Comparison of ENCODE assay signal across 23 cellular contexts in the genomic region with DNA sequence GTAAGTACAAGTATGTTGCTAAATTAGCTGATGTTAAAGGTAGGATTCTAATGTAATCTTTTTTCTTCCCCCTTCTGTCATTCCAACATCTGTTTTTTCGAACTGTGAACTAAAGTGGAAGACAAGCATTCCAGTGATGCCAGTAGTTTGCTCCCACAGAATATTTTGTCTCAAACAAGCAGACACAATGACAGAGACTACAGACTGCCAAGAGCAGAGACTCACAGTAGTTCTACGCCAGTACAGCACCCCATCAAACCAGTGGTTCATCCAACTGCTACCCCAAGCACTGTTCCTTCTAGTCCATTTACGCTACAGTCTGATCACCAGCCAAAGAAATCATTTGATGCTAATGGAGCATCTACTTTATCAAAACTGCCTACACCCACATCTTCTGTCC.
DNase-seq lines count a peak whose midpoint lies in the region; ATAC-seq, FAIRE-seq and TF ChIP-seq lines count a peak whose summit lies in the region.
"Had no signal": no experiment of that assay in that cellular context is flagged by ENCODE, and none has a peak within 500 bp of the region (broad histone marks: within the 10 kb centered on the region; RNA-seq: fewer than 3 reads in every experiment).

No MANE protein-coding gene starts in this region.

- H3K27me3 Mint-ChIP-seq in natural killer cell (ENCODE audit: low read depth in 2 of 2) (no peaks in the 10 kb centered on the region), astrocyte (ENCODE audit: low read depth, unreplicated experiment) (no peaks in the 10 kb centered on the region)
- H3K27me3 Mint-ChIP-seq in natural killer cell treated with Interleukin-12 subunit alpha and Interleukin-12 subunit beta and Interleukin-15 and Interleukin-18, amount 100 ng/mL, for 72 hours, result no peaks in the 10 kb centered on the region
- H3K27me3 Mint-ChIP-seq in activated T-cell treated with anti-CD3 and anti-CD28 coated beads, Interleukin-2, amount 50 U/mL, for 4 hours (ENCODE audit: low read depth), result no peaks in the 10 kb centered on the region
- H3K27me3 Mint-ChIP-seq: stimulated activated naive CD8-positive, alpha-beta T cell treated with anti-CD3 and anti-CD28 coated beads, Interleukin-15, Interleukin-2, amounts not matched to agents 100 ng/mL and 50 ng/mL, for 24 hours had no signal

- H3K36me3 Mint-ChIP-seq in natural killer cell, result peaks cover 15% of the 10 kb centered on the region
- peaks cover 23% of the 10 kb centered on the region for H3K36me3 Mint-ChIP-seq in natural killer cell treated with Interleukin-12 subunit alpha and Interleukin-12 subunit beta and Interleukin-15 and Interleukin-18, amount 100 ng/mL, for 72 hours
- peaks cover 16% of the 10 kb centered on the region for H3K36me3 Mint-ChIP-seq in astrocyte (ENCODE audit: low read depth, unreplicated experiment)
- peaks cover 49% of the 10 kb centered on the region for H3K36me3 Mint-ChIP-seq in activated T-cell treated with anti-CD3 and anti-CD28 coated beads, Interleukin-2, amount 50 U/mL, for 4 hours (ENCODE audit: insufficient read depth)

- no peak for ATAC-seq in natural killer cell
- ATAC-seq in natural killer cell treated with Interleukin-12 subunit alpha and Interleukin-12 subunit beta and Interleukin-15 and Interleukin-18, amount 100 ng/mL, for 72 hours, result no peak
- no peak for ATAC-seq in activated T-cell treated with anti-CD3 and anti-CD28 coated beads, Interleukin-2, amount 50 U/mL, for 4 hours

- TF ChIP-seq CTCF in natural killer cell (IDR thresholded peaks at IDR 0.05) (no peak), astrocyte (IDR thresholded peaks at IDR 0.05; ENCODE audit: insufficient read depth, low read depth, low read length) (no peak), GM20000 (IDR thresholded peaks at IDR 0.05; ENCODE audit: extremely low read depth, missing control alignments) (no peak)

- H3K9me3 Mint-ChIP-seq in natural killer cell, result no peaks in the 10 kb centered on the region
- no peaks in the 10 kb centered on the region for H3K9me3 Mint-ChIP-seq in natural killer cell treated with Interleukin-12 subunit alpha and Interleukin-12 subunit beta and Interleukin-15 and Interleukin-18, amount 100 ng/mL, for 72 hours
- H3K9me3 Mint-ChIP-seq in astrocyte (ENCODE audit: unreplicated experiment), result no peaks in the 10 kb centered on the region
- no peaks in the 10 kb centered on the region for H3K9me3 Mint-ChIP-seq in activated T-cell treated with anti-CD3 and anti-CD28 coated beads, Interleukin-2, amount 50 U/mL, for 4 hours

- no peaks in the 10 kb centered on the region for H3K27me3 ChIP-seq in astrocyte (ENCODE audit: insufficient read depth, low read length)
- H3K27me3 ChIP-seq: hepatocyte, right atrium auricular region, upper lobe of left lung had no signal

- DNase-seq in natural killer cell, result no peak
- no peak for DNase-seq in natural killer cell treated with Interleukin-12 subunit alpha and Interleukin-12 subunit beta and Interleukin-15 and Interleukin-18, amount 100 ng/mL, for 72 hours (ENCODE audit: low spot score)
- DNase-seq in astrocyte (ENCODE audit: low read depth), result peak; percentile 79
- DNase-seq in globus pallidus (ENCODE audit: low spot score), result peak; percentile 5
- no peak for DNase-seq in GM20000 (ENCODE audit: low spot score)
- no peak for DNase-seq in GM12891 (ENCODE audit: insufficient read length, low spot score)
- DNase-seq in activated T-cell treated with anti-CD3 and anti-CD28 coated beads, Interleukin-2, amount 50 U/mL, for 4 hours, result no peak
- DNase-seq in mucosa of gallbladder (ENCODE audit: low spot score), result no peak
- DNase-seq: ACHN; activated naive CD4-positive, alpha-beta T cell treated with anti-CD3 and anti-CD28 coated beads, Interleukin-2, amount 50 U/mL, for 16 hours; activated T-cell treated with anti-CD3 and anti-CD28 coated beads for 4 hours; COR-L47; KG1; kidney; MV-4-11; NCI-H187 treated with DMSO at 0.1 percent for 48 hours; NCI-H446 treated with DMSO at 0.1 percent for 48 hours; upper lobe of left lung had no signal

- H3K79me2 ChIP-seq in astrocyte (ENCODE audit: insufficient read depth, low read length), result peaks cover 91% of the 10 kb centered on the region

- TF ChIP-seq POLR2A in GM12891 (IDR thresholded peaks at IDR 0.05; ENCODE audit: low read depth, low read length), result no peak

- no peak overlapping the region for H3K27ac ChIP-seq in astrocyte (ENCODE audit: low read depth, low read length)
- H3K27ac ChIP-seq: hepatocyte, right atrium auricular region, upper lobe of left lung had no signal

- H3K27ac Mint-ChIP-seq in natural killer cell (peak overlapping the region; percentile 11 to 30), astrocyte (ENCODE audit: unreplicated experiment) (peak overlapping the region; percentile 75)
- H3K27ac Mint-ChIP-seq in natural killer cell treated with Interleukin-12 subunit alpha and Interleukin-12 subunit beta and Interleukin-15 and Interleukin-18, amount 100 ng/mL, for 72 hours, result no peak overlapping the region
- H3K27ac Mint-ChIP-seq: stimulated activated naive CD8-positive, alpha-beta T cell treated with anti-CD3 and anti-CD28 coated beads, Interleukin-15, Interleukin-2, amounts not matched to agents 100 ng/mL and 50 ng/mL, for 24 hours had no signal

- no peak overlapping the region for H3K4me3 ChIP-seq in astrocyte (ENCODE audit: insufficient read depth, low read depth, low read length)
- H3K4me3 ChIP-seq: hepatocyte, right atrium auricular region, upper lobe of left lung had no signal

- peak overlapping the region; percentile 36 for H3K4me2 ChIP-seq in astrocyte (ENCODE audit: low read length)
- H3K4me2 ChIP-seq: hepatocyte had no signal

- H2AFZ ChIP-seq in astrocyte (ENCODE audit: low read depth, low read length), result no peak overlapping the region
- H2AFZ ChIP-seq: hepatocyte had no signal

- intact Hi-C loops in natural killer cell (cut with micrococcal nuclease), result no loop called here

- H3K36me3 ChIP-seq in astrocyte (ENCODE audit: insufficient read depth, low read length), result peaks cover 36% of the 10 kb centered on the region

- peaks cover 12% of the 10 kb centered on the region for H3K4me1 ChIP-seq in astrocyte (ENCODE audit: insufficient read depth, low read length)

- H3K4me3 Mint-ChIP-seq in natural killer cell, result no peak overlapping the region
- no peak overlapping the region for H3K4me3 Mint-ChIP-seq in natural killer cell treated with Interleukin-12 subunit alpha and Interleukin-12 subunit beta and Interleukin-15 and Interleukin-18, amount 100 ng/mL, for 72 hours
- peak overlapping the region; percentile 36 for H3K4me3 Mint-ChIP-seq in astrocyte (ENCODE audit: unreplicated experiment)
- H3K4me3 Mint-ChIP-seq in activated T-cell treated with anti-CD3 and anti-CD28 coated beads, Interleukin-2, amount 50 U/mL, for 4 hours, result no peak overlapping the region
- H3K4me3 Mint-ChIP-seq: stimulated activated naive CD8-positive, alpha-beta T cell treated with anti-CD3 and anti-CD28 coated beads, Interleukin-15, Interleukin-2, amounts not matched to agents 100 ng/mL and 50 ng/mL, for 24 hours had no signal

- H3K9ac ChIP-seq in astrocyte (ENCODE audit: low read length), result no peak overlapping the region

- H4K20me1 ChIP-seq in astrocyte (ENCODE audit: insufficient read depth, low read length), result peaks cover 91% of the 10 kb centered on the region

- FAIRE-seq in astrocyte (lab: Jason Lieb, UNC) (peak; percentile 73), GM12891 (lab: Jason Lieb, UNC) (no peak)
- FAIRE-seq: bronchial epithelial cell, GM19239, kidney had no signal

- no peaks in the 10 kb centered on the region for H3K9me3 ChIP-seq in astrocyte (ENCODE audit: insufficient read depth, low read depth, low read length)
- H3K9me3 ChIP-seq: right atrium auricular region, upper lobe of left lung had no signal

- peaks cover 59 to 62% of the 10 kb centered on the region in 2 donors for H3K4me1 Mint-ChIP-seq in natural killer cell
- peaks cover 45 to 54% of the 10 kb centered on the region in 2 donors for H3K4me1 Mint-ChIP-seq in natural killer cell treated with Interleukin-12 subunit alpha and Interleukin-12 subunit beta and Interleukin-15 and Interleukin-18, amount 100 ng/mL, for 72 hours (ENCODE audit: low read depth in 2 of 2)
- H3K4me1 Mint-ChIP-seq in astrocyte (ENCODE audit: low read depth, unreplicated experiment), result peaks cover 41% of the 10 kb centered on the region
- H3K4me1 Mint-ChIP-seq in activated T-cell treated with anti-CD3 and anti-CD28 coated beads, Interleukin-2, amount 50 U/mL, for 4 hours (ENCODE audit: low read depth), result peaks cover 65% of the 10 kb centered on the region

TF ChIP-seq in GM12891, 5 proteins besides CTCF, POLR2A, EP300 and RAD21:
- TF ChIP-seq TAF1 (IDR thresholded peaks at IDR 0.05; ENCODE audit: low read depth, low read length) (no peak), POU2F2 (IDR thresholded peaks at IDR 0.05; ENCODE audit: low read depth, low read length) (no peak), POLR2AphosphoS5 (IDR thresholded peaks at IDR 0.05; ENCODE audit: low read depth, low read length) (no peak), PAX5 (IDR thresholded peaks at IDR 0.05; ENCODE audit: insufficient read depth, low read length, severe bottlenecking) (no peak), SPI1 (IDR thresholded peaks at IDR 0.05; ENCODE audit: low read depth, low read length) (no peak)

Comparison
In these comparisons a context has a peak if more than half of its experiments do, and no peak if none do; other contexts are left out.
1. H3K27ac Mint-ChIP-seq: peak in natural killer cell (2 of 2) and astrocyte (single experiment); none in natural killer cell treated with Interleukin-12 subunit alpha and Interleukin-12 subunit beta and Interleukin-15 and Interleukin-18, amount 100 ng/mL, for 72 hours (0 of 2).
2. DNase-seq: peak in astrocyte (single experiment) and globus pallidus (single experiment); none in natural killer cell (single experiment), natural killer cell treated with Interleukin-12 subunit alpha and Interleukin-12 subunit beta and Interleukin-15 and Interleukin-18, amount 100 ng/mL, for 72 hours (single experiment), GM20000 (single experiment), GM12891 (single experiment), activated T-cell treated with anti-CD3 and anti-CD28 coated beads, Interleukin-2, amount 50 U/mL, for 4 hours (single experiment) and mucosa of gallbladder (single experiment).